Comparison of ENCODE assay signal across 16 cellular contexts in the genomic region with DNA sequence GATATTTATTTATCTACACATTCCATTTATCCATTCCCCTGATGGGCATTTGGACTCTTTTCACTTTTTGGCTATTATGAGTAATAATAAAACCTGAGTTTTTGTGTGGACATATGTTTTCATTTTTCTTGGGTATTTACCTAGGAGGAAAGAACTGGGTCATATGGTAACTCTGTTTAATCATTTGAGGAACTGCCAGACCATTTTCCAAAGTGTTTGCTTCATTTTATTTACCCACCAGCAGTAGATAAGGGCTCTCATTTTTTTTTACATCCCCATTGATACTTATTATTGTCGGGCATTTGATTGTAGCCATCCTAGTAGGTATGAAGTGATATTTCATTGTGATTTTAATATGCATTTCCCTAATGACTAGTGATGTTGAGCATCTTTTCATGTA. TPM values are rescaled to one million over a fixed set of nuclear protein-coding genes. Genes with fewer than 3 reads are reported as not detected.
A peak's percentile ranks its signal among the peaks of the same experiment; 100 is the strongest.
DNase-seq lines count a peak whose midpoint lies in the region; ATAC-seq, FAIRE-seq and TF ChIP-seq lines count a peak whose summit lies in the region.
"Had no signal": no experiment of that assay in that cellular context is flagged by ENCODE, and none has a peak within 500 bp of the region (broad histone marks: within the 10 kb centered on the region; RNA-seq: fewer than 3 reads in every experiment).

No MANE protein-coding gene starts in this region.

- no peak overlapping the region for H3K27ac ChIP-seq in pancreas
- H3K27ac ChIP-seq: A549, C4-2B, GM23248, HL-60 had no signal

- no peaks in the 10 kb centered on the region for H3K4me1 Mint-ChIP-seq in activated naive CD4-positive, alpha-beta T cell treated with anti-CD3 and anti-CD28 coated beads, Interleukin-2, amount 10 ng/mL, durations not matched to agents 7 days and 5 days

- H3K4me3 ChIP-seq in pancreas (no peak overlapping the region), lower leg skin (ENCODE audit: low read depth, poor library complexity, severe bottlenecking) (no peak overlapping the region)
- H3K4me3 ChIP-seq: A549, GM12878, GM23248 had no signal

- H3K36me3 ChIP-seq in pancreas: no peaks in the 10 kb centered on the region
- H3K36me3 ChIP-seq: BE2C had no signal

- no peak for FAIRE-seq in pancreas (lab: Jason Lieb, UNC)
- FAIRE-seq: A549, GM12878, GM18507 had no signal

- peak; percentile 83 to 95 (median 90) for ATAC-seq in pancreas
- ATAC-seq: A549, GM12878, HCT116 had no signal

- peak; percentile 9 for DNase-seq in DMS153 treated with DMSO at 0.1 percent for 48 hours (lab: John Stamatoyannopoulos, UW; ENCODE audit: unreplicated experiment)
- DNase-seq in NCI-H2029 (lab: John Stamatoyannopoulos, UW): peak; percentile 60
- peak; percentile 18 for DNase-seq in fibroblast of peridontal ligament (ENCODE audit: extremely low read depth)
- DNase-seq in pancreas: no peak
- DNase-seq in activated naive CD4-positive, alpha-beta T cell treated with anti-CD3 and anti-CD28 coated beads, Interleukin-2, amount 10 ng/mL, durations not matched to agents 7 days and 5 days: no peak
- DNase-seq in NCI-H2171 treated with DMSO at 0.1 percent for 48 hours (lab: John Stamatoyannopoulos, UW): no peak
- DNase-seq in lower leg skin (ENCODE audit: low spot score in 2 of 2): no peak
- DNase-seq: BE2C; CD4-positive, alpha-beta memory T cell; GM23248 had no signal

- H3K4me3 Mint-ChIP-seq in activated naive CD4-positive, alpha-beta T cell treated with anti-CD3 and anti-CD28 coated beads, Interleukin-2, amount 10 ng/mL, durations not matched to agents 7 days and 5 days: no peak overlapping the region
- H3K4me3 Mint-ChIP-seq: CD4-positive, alpha-beta memory T cell had no signal

- no peak for TF ChIP-seq CTCF in pancreas (IDR thresholded peaks at IDR 0.05)
- TF ChIP-seq CTCF in lower leg skin (IDR thresholded peaks at IDR 0.05): no peak

- H3K36me3 Mint-ChIP-seq in activated naive CD4-positive, alpha-beta T cell treated with anti-CD3 and anti-CD28 coated beads, Interleukin-2, amount 10 ng/mL, durations not matched to agents 7 days and 5 days: peaks cover 3% of the 10 kb centered on the region

- CTCF ChIA-PET in activated naive CD4-positive, alpha-beta T cell treated with anti-CD3 and anti-CD28 coated beads, Interleukin-2, amount 10 ng/mL, durations not matched to agents 7 days and 5 days (lab: Charles Lee): no interaction called here

- no peaks in the 10 kb centered on the region for H3K9me3 ChIP-seq in pancreas
- H3K9me3 ChIP-seq: A549, BE2C had no signal

- intact Hi-C loops in pancreas (cut with DNase I) (no loop called here), lower leg skin (cut with DNase I; ENCODE audit: low total_unique reads) (no loop called here)

- H3K9me3 Mint-ChIP-seq in activated naive CD4-positive, alpha-beta T cell treated with anti-CD3 and anti-CD28 coated beads, Interleukin-2, amount 10 ng/mL, durations not matched to agents 7 days and 5 days: no peaks in the 10 kb centered on the region
- H3K9me3 Mint-ChIP-seq: CD4-positive, alpha-beta memory T cell had no signal

- no peaks in the 10 kb centered on the region for H3K27me3 Mint-ChIP-seq in activated naive CD4-positive, alpha-beta T cell treated with anti-CD3 and anti-CD28 coated beads, Interleukin-2, amount 10 ng/mL, durations not matched to agents 7 days and 5 days
- H3K27me3 Mint-ChIP-seq: CD4-positive, alpha-beta memory T cell had no signal

- no peak for TF ChIP-seq POLR2A in lower leg skin (IDR thresholded peaks at IDR 0.05)

- H3K4me1 ChIP-seq in pancreas: peaks cover 0 to 15% (median 8%) of the 10 kb centered on the region in 3 donors
- H3K4me1 ChIP-seq: A549, BE2C had no signal

- no peak overlapping the region for H3K27ac Mint-ChIP-seq in activated naive CD4-positive, alpha-beta T cell treated with anti-CD3 and anti-CD28 coated beads, Interleukin-2, amount 10 ng/mL, durations not matched to agents 7 days and 5 days
- H3K27ac Mint-ChIP-seq: CD4-positive, alpha-beta memory T cell had no signal

- WGBS in pancreas, 2 donors: 16 to 26% methylated on average over 1 of the region's 1 CpG
- WGBS in lower leg skin, 2 donors: 88 to 97% methylated on average over 1 of the region's 1 CpG

- H3K27me3 ChIP-seq in pancreas: no peaks in the 10 kb centered on the region
- H3K27me3 ChIP-seq: BE2C had no signal

RNA-seq across cellular contexts. Expression of a gene that starts 7.7 kb away (rescaled TPM):
- 1 to 10 TPM; 2.6 to 5.6 (median 4.2) TPM for total RNA-seq in pancreas
- 1 to 10 TPM; 2.4 to 4.2 TPM for polyA plus RNA-seq in pancreas
- total RNA-seq in lower leg skin: 1 to 10 TPM; 5.9 to 9.1 (median 7.6) TPM

Comparison
In these comparisons a context has a peak if more than half of its experiments do, and no peak if none do; other contexts are left out.
1. DNase-seq: peak in DMS153 treated with DMSO at 0.1 percent for 48 hours (single experiment), NCI-H2029 (single experiment) and fibroblast of peridontal ligament (single experiment); none in pancreas (0 of 6), activated naive CD4-positive, alpha-beta T cell treated with anti-CD3 and anti-CD28 coated beads, Interleukin-2, amount 10 ng/mL, durations not matched to agents 7 days and 5 days (single experiment), NCI-H2171 treated with DMSO at 0.1 percent for 48 hours (single experiment) and lower leg skin (0 of 2).